ENCODE assay signal across 8 cellular contexts in the genomic region with DNA sequence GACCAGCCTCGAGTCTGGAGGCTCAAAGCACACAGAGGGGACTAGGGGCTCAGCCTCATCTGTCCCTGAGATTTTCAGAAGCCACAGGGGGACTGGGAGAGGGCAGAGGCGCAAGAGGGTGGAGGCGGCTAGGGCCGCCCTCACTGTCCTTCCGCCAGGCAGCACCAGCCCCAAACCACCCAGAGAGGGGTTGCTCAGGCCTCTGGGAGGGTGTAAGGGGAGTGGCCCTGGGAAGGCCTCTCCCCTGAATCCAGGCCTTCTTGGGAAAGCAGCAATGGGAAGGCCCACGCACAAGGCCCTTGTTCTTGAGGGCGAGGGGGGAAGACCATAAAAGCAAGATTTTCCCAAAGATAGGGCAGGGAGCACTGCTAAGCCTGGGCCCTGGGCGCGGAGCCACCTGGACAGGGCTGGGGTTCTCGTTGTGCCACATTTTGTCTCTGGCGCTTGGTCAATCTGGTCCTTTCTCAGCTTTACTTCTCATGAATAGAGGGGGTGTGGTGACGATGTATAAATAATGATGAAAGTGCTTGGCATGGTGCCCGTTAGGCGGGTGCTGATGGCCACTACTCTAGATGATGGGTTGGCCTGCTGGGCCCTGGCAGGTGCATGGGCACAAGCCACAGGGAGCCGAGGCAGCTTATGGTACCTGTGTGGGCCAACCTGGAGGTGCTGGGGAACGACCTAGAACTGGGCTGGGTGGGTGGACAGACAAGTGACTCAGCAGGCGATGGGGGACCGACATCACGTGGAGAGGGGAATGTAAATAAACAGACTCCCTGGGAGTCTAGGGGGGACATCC. TPM values are rescaled to one million over a fixed set of nuclear protein-coding genes. Genes with fewer than 3 reads are reported as not detected.
DNase-seq lines count a peak whose midpoint lies in the region; ATAC-seq and TF ChIP-seq lines count a peak whose summit lies in the region.

No MANE protein-coding gene starts in this region.

- no peak for ATAC-seq in activated naive CD8-positive, alpha-beta T cell treated with anti-CD3 and anti-CD28 coated beads, Interleukin-2, amount 10 ng/mL, durations not matched to agents 7 days and 5 days (ENCODE audit: low read depth)
- ATAC-seq in natural killer cell = no peak
- ATAC-seq in HG03442 (IDR thresholded peaks at IDR 0.05; ENCODE audit: unreplicated experiment) = no peak

- H3K4me3 Mint-ChIP-seq in activated naive CD8-positive, alpha-beta T cell treated with anti-CD3 and anti-CD28 coated beads, Interleukin-2, amount 10 ng/mL, durations not matched to agents 7 days and 5 days = no peak overlapping the region
- H3K4me3 Mint-ChIP-seq in natural killer cell = no peak overlapping the region

- H3K36me3 Mint-ChIP-seq in activated naive CD8-positive, alpha-beta T cell treated with anti-CD3 and anti-CD28 coated beads, Interleukin-2, amount 10 ng/mL, durations not matched to agents 7 days and 5 days = peaks cover 16% of the 10 kb centered on the region
- H3K36me3 Mint-ChIP-seq in natural killer cell = no peaks in the 10 kb centered on the region

- peaks cover 2% of the 10 kb centered on the region for H3K27me3 Mint-ChIP-seq in activated naive CD8-positive, alpha-beta T cell treated with anti-CD3 and anti-CD28 coated beads, Interleukin-2, amount 10 ng/mL, durations not matched to agents 7 days and 5 days
- H3K27me3 Mint-ChIP-seq in natural killer cell (ENCODE audit: low read depth in 2 of 2) = no peaks in the 10 kb centered on the region

- no peak for TF ChIP-seq CTCF in natural killer cell (IDR thresholded peaks at IDR 0.05)

- no peak overlapping the region for H3K27ac Mint-ChIP-seq in activated naive CD8-positive, alpha-beta T cell treated with anti-CD3 and anti-CD28 coated beads, Interleukin-2, amount 10 ng/mL, durations not matched to agents 7 days and 5 days
- H3K27ac Mint-ChIP-seq in natural killer cell = peak overlapping the region; percentile 57 to 81

- H3K4me1 Mint-ChIP-seq in activated naive CD8-positive, alpha-beta T cell treated with anti-CD3 and anti-CD28 coated beads, Interleukin-2, amount 10 ng/mL, durations not matched to agents 7 days and 5 days = peaks cover 34% of the 10 kb centered on the region
- peaks cover 30 to 44% of the 10 kb centered on the region in 2 donors for H3K4me1 Mint-ChIP-seq in natural killer cell

- intact Hi-C loops in natural killer cell (cut with micrococcal nuclease) = loop anchor here (5.0 kb wide), 4 partner anchors 67 to 477 kb away; a partner anchor contains a TSS

- DNase-seq in DMS53 (lab: John Stamatoyannopoulos, UW) = peak; percentile 85
- peak; percentile 58 for DNase-seq in NCI-H128 (lab: John Stamatoyannopoulos, UW; ENCODE audit: unreplicated experiment)
- DNase-seq in activated naive CD8-positive, alpha-beta T cell treated with anti-CD3 and anti-CD28 coated beads, Interleukin-2, amount 10 ng/mL, durations not matched to agents 7 days and 5 days = peak; percentile 31
- DNase-seq in natural killer cell = no peak
- no peak for DNase-seq in activated gamma-delta T cell (lab: John Stamatoyannopoulos, UW)
- no peak for DNase-seq in NCI-H1694 (lab: John Stamatoyannopoulos, UW)
- no peak for DNase-seq in SIG-M5 treated with dmso at 0.1 percent for 504 hours (lab: John Stamatoyannopoulos, UW; ENCODE audit: unreplicated experiment)

- no peaks in the 10 kb centered on the region for H3K9me3 Mint-ChIP-seq in activated naive CD8-positive, alpha-beta T cell treated with anti-CD3 and anti-CD28 coated beads, Interleukin-2, amount 10 ng/mL, durations not matched to agents 7 days and 5 days
- H3K9me3 Mint-ChIP-seq in natural killer cell = no peaks in the 10 kb centered on the region

- POLR2A ChIA-PET in activated naive CD8-positive, alpha-beta T cell treated with anti-CD3 and anti-CD28 coated beads, Interleukin-2, amount 10 ng/mL, durations not matched to agents 7 days and 5 days (lab: Charles Lee) = interaction anchor here (2.1 kb wide), 1 partner anchor 18 kb away, joined by 11 read pairs; a partner anchor contains a TSS

RNA-seq across cellular contexts. Expression of a gene that starts 4.8 kb away (rescaled TPM):
- 10 to 100 TPM; 16.2 to 18.8 TPM for total RNA-seq in activated naive CD8-positive, alpha-beta T cell treated with anti-CD3 and anti-CD28 coated beads, Interleukin-2, amount 10 ng/mL, durations not matched to agents 7 days and 5 days
- total RNA-seq in natural killer cell = 10 to 100 TPM; 15.2 to 22.3 (median 17.6) TPM

RNA-seq across cellular contexts. Expression of a gene that starts 4.9 kb away (rescaled TPM):
- 10 to 100 TPM; 15.4 TPM for total RNA-seq in activated naive CD8-positive, alpha-beta T cell treated with anti-CD3 and anti-CD28 coated beads, Interleukin-2, amount 10 ng/mL, durations not matched to agents 7 days and 5 days
- 10 to 100 TPM; 11.5 to 16.8 (median 13.8) TPM for total RNA-seq in natural killer cell

RNA-seq across cellular contexts. Expression of a gene that starts 6.3 kb away (rescaled TPM):
- total RNA-seq in activated naive CD8-positive, alpha-beta T cell treated with anti-CD3 and anti-CD28 coated beads, Interleukin-2, amount 10 ng/mL, durations not matched to agents 7 days and 5 days = 10 to 100 TPM; 76.7 to 78.4 TPM
- 10 to 100 TPM; 52.7 to 63.0 (median 55.0) TPM for total RNA-seq in natural killer cell

RNA-seq across cellular contexts. Expression of a gene that starts 18.4 kb away (rescaled TPM):
- total RNA-seq in activated naive CD8-positive, alpha-beta T cell treated with anti-CD3 and anti-CD28 coated beads, Interleukin-2, amount 10 ng/mL, durations not matched to agents 7 days and 5 days = 10 to 100 TPM; 45.0 to 48.4 TPM
- 10 to 100 TPM; 49.9 to 58.1 (median 49.9) TPM for total RNA-seq in natural killer cell

Comparison
In these comparisons a context has a peak if more than half of its experiments do, and no peak if none do; other contexts are left out.
1. DNase-seq: peak in DMS53 (single experiment), NCI-H128 (single experiment) and activated naive CD8-positive, alpha-beta T cell treated with anti-CD3 and anti-CD28 coated beads, Interleukin-2, amount 10 ng/mL, durations not matched to agents 7 days and 5 days (single experiment); none in natural killer cell (single experiment), activated gamma-delta T cell (single experiment), NCI-H1694 (single experiment) and SIG-M5 treated with dmso at 0.1 percent for 504 hours (single experiment).